Comparison of ENCODE assay signal across 16 cellular contexts in the genomic region with DNA sequence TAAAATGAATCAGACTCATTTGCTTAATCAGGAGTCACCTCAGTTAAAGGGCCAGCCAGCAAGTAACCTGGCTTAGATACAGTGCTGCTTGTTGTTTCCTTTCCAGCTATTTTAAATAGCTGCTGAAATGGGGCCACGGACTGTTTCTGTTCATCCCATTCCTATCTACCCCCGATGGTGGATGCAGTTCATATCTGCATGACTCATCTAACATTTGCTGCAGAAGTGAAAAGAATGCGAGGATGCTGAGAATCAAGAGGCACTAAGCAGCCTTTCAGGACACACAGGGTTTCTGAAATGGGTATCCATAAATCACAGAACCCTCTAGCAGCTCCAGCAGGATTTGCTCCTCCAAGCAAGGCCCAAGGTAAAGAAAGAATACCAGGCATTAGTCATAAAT.
DNase-seq lines count a peak whose midpoint lies in the region; ATAC-seq and TF ChIP-seq lines count a peak whose summit lies in the region.
"Had no signal": no experiment of that assay in that cellular context is flagged by ENCODE, and none has a peak within 500 bp of the region (broad histone marks: within the 10 kb centered on the region; RNA-seq: fewer than 3 reads in every experiment).

No MANE protein-coding gene starts in this region.

- no peaks in the 10 kb centered on the region for H3K27me3 Mint-ChIP-seq in naive thymus-derived CD4-positive, alpha-beta T cell
- H3K27me3 Mint-ChIP-seq in CD14-positive monocyte (ENCODE audit: low read depth in 3 of 3) = peaks cover 0 to 2% (median 1%) of the 10 kb centered on the region in 3 donors

- peaks cover 0 to 4% (median 3%) of the 10 kb centered on the region in 3 experiments for H3K36me3 ChIP-seq in naive thymus-derived CD4-positive, alpha-beta T cell (ENCODE audit: control insufficient read depth in 2 of 3, insufficient read depth in 3 of 3, low read length in 3 of 3)

- POLR2A ChIA-PET in AG04449 (lab: Yijun Ruan, JAX) = interaction anchor here (0.9 kb wide), 1 partner anchor 29 kb away, joined by 3 read pairs; no protein-coding TSS in a partner anchor
- POLR2A ChIA-PET in naive thymus-derived CD4-positive, alpha-beta T cell (lab: Charles Lee) = interaction anchor here (1.2 kb wide), 1 partner anchor 59 kb away, joined by 5 read pairs; no protein-coding TSS in a partner anchor

- H3K9me3 ChIP-seq in naive thymus-derived CD4-positive, alpha-beta T cell (ENCODE audit: control insufficient read depth in 2 of 3, low read length in 3 of 3) = no peaks in the 10 kb centered on the region

- DNase-seq in AG04449 (ENCODE audit: low read depth, low spot score) = peak; percentile 31
- DNase-seq in HT1080 (ENCODE audit: low read depth) = peak; percentile 25
- DNase-seq in choroid plexus epithelial cell (ENCODE audit: low read depth) = peak; percentile 75
- no peak for DNase-seq in naive thymus-derived CD4-positive, alpha-beta T cell
- no peak for DNase-seq in CD14-positive monocyte (ENCODE audit: low spot score)
- DNase-seq in NCI-H1105 treated with DMSO at 0.1 percent for 48 hours (lab: John Stamatoyannopoulos, UW) = no peak
- DNase-seq in NCI-H2196 (lab: John Stamatoyannopoulos, UW; ENCODE audit: unreplicated experiment) = no peak
- DNase-seq: activated CD4-positive, alpha-beta T cell treated with anti-CD3 and anti-CD28 coated beads for 4 hours; kidney; NCI-H1694; NCI-H446; SHP77 treated with DMSO at 0.1 percent for 48 hours; T1000; trophoblast cell had no signal

- peaks cover 0 to 11% (median 0%) of the 10 kb centered on the region in 11 donors for H3K9me3 Mint-ChIP-seq in naive thymus-derived CD4-positive, alpha-beta T cell
- H3K9me3 Mint-ChIP-seq in CD14-positive monocyte = peaks cover 0 to 8% (median 0%) of the 10 kb centered on the region in 7 donors
- H3K9me3 Mint-ChIP-seq: mesothelial cell of epicardium had no signal

- intact Hi-C loops in naive thymus-derived CD4-positive, alpha-beta T cell (cut with micrococcal nuclease) = no loop called here
- intact Hi-C loops in CD14-positive monocyte (cut with micrococcal nuclease) = no loop called here

- no peak overlapping the region for H3K4me3 ChIP-seq in AG04449 (ENCODE audit: low read depth, low read length)
- no peak overlapping the region for H3K4me3 ChIP-seq in choroid plexus epithelial cell (ENCODE audit: low read depth, low read length)
- no peak overlapping the region for H3K4me3 ChIP-seq in naive thymus-derived CD4-positive, alpha-beta T cell (ENCODE audit: low read length)

- TF ChIP-seq CTCF in AG04449 (IDR thresholded peaks at IDR 0.05; ENCODE audit: insufficient read depth, low read length, missing control alignments) = no peak
- no peak for TF ChIP-seq CTCF in choroid plexus epithelial cell (conservative IDR thresholded peaks at IDR 0.05; ENCODE audit: low read depth, low read length)
- TF ChIP-seq CTCF in CD14-positive monocyte (IDR thresholded peaks at IDR 0.05) = no peak

- H3K4me3 Mint-ChIP-seq in naive thymus-derived CD4-positive, alpha-beta T cell = no peak overlapping the region
- no peak overlapping the region for H3K4me3 Mint-ChIP-seq in CD14-positive monocyte
- H3K4me3 Mint-ChIP-seq: mesothelial cell of epicardium had no signal

- peaks cover 19 to 47% (median 33%) of the 10 kb centered on the region in 5 donors for H3K36me3 Mint-ChIP-seq in naive thymus-derived CD4-positive, alpha-beta T cell
- peaks cover 32 to 43% of the 10 kb centered on the region in 2 donors for H3K36me3 Mint-ChIP-seq in CD14-positive monocyte

- peaks cover 41 to 90% (median 77%) of the 10 kb centered on the region in 7 donors for H3K4me1 Mint-ChIP-seq in naive thymus-derived CD4-positive, alpha-beta T cell
- peaks cover 26% of the 10 kb centered on the region for H3K4me1 Mint-ChIP-seq in CD14-positive monocyte

- H3K27me3 ChIP-seq in naive thymus-derived CD4-positive, alpha-beta T cell (ENCODE audit: control insufficient read depth in 2 of 2, insufficient read depth in 2 of 2, low read length in 2 of 2) = no peaks in the 10 kb centered on the region

- CTCF ChIA-PET in AG04449 (lab: Yijun Ruan, JAX) = no interaction called here
- CTCF ChIA-PET in naive thymus-derived CD4-positive, alpha-beta T cell (lab: Charles Lee) = no interaction called here

- no peak overlapping the region for H3K27ac ChIP-seq in naive thymus-derived CD4-positive, alpha-beta T cell (ENCODE audit: low read depth, low read length)

- ATAC-seq in naive thymus-derived CD4-positive, alpha-beta T cell = no peak
- no peak for ATAC-seq in GM19395 (IDR thresholded peaks at IDR 0.05; ENCODE audit: unreplicated experiment)

- peaks cover 18 to 32% of the 10 kb centered on the region in 2 donors for H3K4me1 ChIP-seq in naive thymus-derived CD4-positive, alpha-beta T cell (ENCODE audit: control insufficient read depth in 2 of 2, insufficient read depth in 2 of 2, low read length in 2 of 2)

- peak overlapping the region in 5 of 9 donors; percentile 38 to 80 (median 52) for H3K27ac Mint-ChIP-seq in naive thymus-derived CD4-positive, alpha-beta T cell
- H3K27ac Mint-ChIP-seq in CD14-positive monocyte = no peak overlapping the region
- H3K27ac Mint-ChIP-seq: mesothelial cell of epicardium had no signal

Comparison
In these comparisons a context has a peak if more than half of its experiments do, and no peak if none do; other contexts are left out.
1. DNase-seq: peak in AG04449 (single experiment), HT1080 (single experiment) and choroid plexus epithelial cell (single experiment); none in naive thymus-derived CD4-positive, alpha-beta T cell (0 of 9), CD14-positive monocyte (single experiment), NCI-H1105 treated with DMSO at 0.1 percent for 48 hours (single experiment) and NCI-H2196 (single experiment).
2. H3K27ac Mint-ChIP-seq: peak in naive thymus-derived CD4-positive, alpha-beta T cell (5 of 9); none in CD14-positive monocyte (0 of 7).